Comparison of ENCODE assay signal across 25 cellular contexts in the genomic region with DNA sequence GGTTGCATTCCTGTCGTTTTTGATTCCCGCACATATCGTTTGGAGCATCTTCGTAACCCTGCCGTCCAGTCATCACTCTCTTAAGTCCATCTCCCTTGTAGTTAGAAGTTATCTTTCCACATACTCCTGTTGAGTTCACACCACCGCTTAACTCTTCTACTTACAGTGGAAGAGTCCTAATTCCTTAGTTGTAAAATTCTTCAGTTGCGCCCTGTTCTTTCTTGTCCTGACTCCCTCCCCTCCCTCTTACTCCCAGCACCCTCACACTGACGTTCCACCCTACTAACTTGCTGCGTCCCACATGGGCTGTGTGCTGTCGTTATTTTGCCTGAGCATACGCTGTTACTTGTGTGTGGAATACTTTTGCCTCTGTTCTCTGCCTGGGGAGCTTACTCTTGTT. TPM values are rescaled to one million over a fixed set of nuclear protein-coding genes. Genes with fewer than 3 reads are reported as not detected.
DNase-seq lines count a peak whose midpoint lies in the region; ATAC-seq, FAIRE-seq and TF ChIP-seq lines count a peak whose summit lies in the region.
"Had no signal": no experiment of that assay in that cellular context is flagged by ENCODE, and none has a peak within 500 bp of the region (broad histone marks: within the 10 kb centered on the region; RNA-seq: fewer than 3 reads in every experiment).

No MANE protein-coding gene starts in this region.

- peaks cover 33% of the 10 kb centered on the region for H3K4me1 Mint-ChIP-seq in endodermal cell

- no peak overlapping the region for H3K4me3 ChIP-seq in cardiac muscle cell
- no peak overlapping the region for H3K4me3 ChIP-seq in endodermal cell (ENCODE audit: low read length)
- H3K4me3 ChIP-seq in tibial artery, result no peak overlapping the region
- H3K4me3 ChIP-seq in A673 (ENCODE audit: low read depth, low read length, poor library complexity, severe bottlenecking), result no peak overlapping the region
- H3K4me3 ChIP-seq: breast epithelium, GM12878 had no signal

- TF ChIP-seq CTCF in cardiac muscle cell (IDR thresholded peaks at IDR 0.05; ENCODE audit: low read depth, low read length) (no peak), RWPE1 (conservative IDR thresholded peaks at IDR 0.05; ENCODE audit: low read depth) (no peak), endodermal cell (conservative IDR thresholded peaks at IDR 0.05) (no peak), tibial artery (IDR thresholded peaks at IDR 0.05) (no peak), A673 (conservative IDR thresholded peaks at IDR 0.05; ENCODE audit: low read depth, low read length) (no peak)

- H3K27me3 Mint-ChIP-seq in endodermal cell (ENCODE audit: insufficient read depth), result no peaks in the 10 kb centered on the region

- FAIRE-seq in GM19239 (lab: Jason Lieb, UNC), result no peak
- FAIRE-seq: GM12878, keratinocyte had no signal

- WGBS in endodermal cell (ENCODE audit: insufficient coverage in 1 of 2, insufficient read length in 1 of 2), 2 experiments, result 88 to 89% methylated on average over 9 to 11 of the region's 11 CpGs

- intact Hi-C loops in Right ventricle myocardium inferior (cut with DNase I), result no loop called here
- intact Hi-C loops in tibial artery (cut with DNase I; ENCODE audit: low total_unique reads), result no loop called here
- intact Hi-C loops in A673 (cut with micrococcal nuclease; ENCODE audit: unreplicated experiment), result no loop called here

- no peak for DNase-seq in cardiac muscle cell (ENCODE audit: low read depth in 1 of 2, low spot score in 1 of 2)
- DNase-seq in Right ventricle myocardium inferior (ENCODE audit: missing footprints), result no peak
- DNase-seq in RWPE1 (ENCODE audit: low spot score), result no peak
- DNase-seq in endodermal cell, result no peak
- DNase-seq in tibial artery, result no peak
- no peak for DNase-seq in left lobe of liver (ENCODE audit: low spot score)
- DNase-seq in GM19239 (ENCODE audit: insufficient read length, low spot score), result no peak
- DNase-seq in A673 (ENCODE audit: low spot score), result no peak
- DNase-seq: activated T-cell treated with anti-CD3 and anti-CD28 coated beads for 4 hours; CD8-positive, alpha-beta T cell; dermis blood vessel endothelial cell; DMS79; foreskin keratinocyte; hippocampal formation; NCI-H187; NCI-H2227 treated with DMSO at 0.1 percent for 48 hours; NCI-H82; SIG-M5; T-helper 1 cell had no signal

- no peak overlapping the region for H3K9ac ChIP-seq in endodermal cell (ENCODE audit: extremely low read depth, low read length, poor library complexity, severe bottlenecking)
- H3K9ac ChIP-seq: KMS-11, parathyroid adenoma had no signal

- CTCF ChIA-PET in RWPE1 (lab: Yijun Ruan, JAX), result no interaction called here
- CTCF ChIA-PET in A673 (lab: Charles Lee), result interaction anchor here (0.6 kb wide), 1 partner anchor 13 kb away, joined by 3 read pairs; no protein-coding TSS in a partner anchor

- no TSS peak for BruUV-seq in A673 (replicated peaks; lab: Mats Ljungman, UMichigan)

- peak overlapping the region; percentile 58 for H3K27ac ChIP-seq in cardiac muscle cell
- H3K27ac ChIP-seq in RWPE1, result peak overlapping the region; percentile 90; the same call in 1 of the 2 replicates
- H3K27ac ChIP-seq in endodermal cell (ENCODE audit: low read depth, low read length), result no peak overlapping the region
- H3K27ac ChIP-seq in tibial artery, result peak overlapping the region; percentile 57 to 61
- no peak overlapping the region for H3K27ac ChIP-seq in A673 (ENCODE audit: low read depth, low read length, poor library complexity, severe bottlenecking)
- H3K27ac ChIP-seq: foreskin keratinocyte, KMS-11, parathyroid adenoma had no signal

- POLR2A ChIA-PET in RWPE1 (lab: Yijun Ruan, JAX; ENCODE audit: low non-redundant PET), result no interaction called here
- POLR2A ChIA-PET in A673 (lab: Charles Lee; ENCODE audit: low non-redundant PET), result no interaction called here

- H3K9me3 Mint-ChIP-seq in endodermal cell, result no peaks in the 10 kb centered on the region
- H3K9me3 Mint-ChIP-seq: CD8-positive, alpha-beta T cell; stimulated activated effector memory CD8-positive, alpha-beta T cell treated with anti-CD3 and anti-CD28 coated beads, Interleukin-12 subunit alpha, Interleukin-12 subunit beta, amount 100 ng/mL, for 72 hours had no signal

- H3K27ac Mint-ChIP-seq in endodermal cell, result peak overlapping the region; percentile 2
- H3K27ac Mint-ChIP-seq: CD8-positive, alpha-beta T cell; stimulated activated effector memory CD8-positive, alpha-beta T cell treated with anti-CD3 and anti-CD28 coated beads, Interleukin-12 subunit alpha, Interleukin-12 subunit beta, amount 100 ng/mL, for 72 hours had no signal

- peaks cover 4% of the 10 kb centered on the region for H3K4me1 ChIP-seq in cardiac muscle cell (ENCODE audit: low read depth)
- H3K4me1 ChIP-seq in endodermal cell (ENCODE audit: control insufficient read depth, insufficient read depth, low read length), result no peaks in the 10 kb centered on the region
- peaks cover 0 to 87% (median 33%) of the 10 kb centered on the region in 4 donors for H3K4me1 ChIP-seq in tibial artery
- peaks cover 8% of the 10 kb centered on the region for H3K4me1 ChIP-seq in A673 (ENCODE audit: insufficient read depth, low read length, poor library complexity, severe bottlenecking)
- H3K4me1 ChIP-seq: breast epithelium, parathyroid adenoma had no signal

- no peak for ATAC-seq in Right ventricle myocardium inferior
- no peak for ATAC-seq in left lobe of liver
- ATAC-seq: CD8-positive, alpha-beta T cell; foreskin keratinocyte; GM12878; stimulated activated effector memory CD8-positive, alpha-beta T cell treated with anti-CD3 and anti-CD28 coated beads, Interleukin-12 subunit alpha, Interleukin-12 subunit beta, amount 100 ng/mL, for 72 hours had no signal

- no peak overlapping the region for H3K4me3 Mint-ChIP-seq in endodermal cell
- H3K4me3 Mint-ChIP-seq: CD8-positive, alpha-beta T cell; stimulated activated effector memory CD8-positive, alpha-beta T cell treated with anti-CD3 and anti-CD28 coated beads, Interleukin-12 subunit alpha, Interleukin-12 subunit beta, amount 100 ng/mL, for 72 hours had no signal

- H3K9me3 ChIP-seq in cardiac muscle cell (ENCODE audit: low read depth) (no peaks in the 10 kb centered on the region), endodermal cell (ENCODE audit: control insufficient read depth, low read length) (no peaks in the 10 kb centered on the region), tibial artery (no peaks in the 10 kb centered on the region), A673 (ENCODE audit: low read depth, low read length, poor library complexity, severe bottlenecking) (no peaks in the 10 kb centered on the region)
- H3K9me3 ChIP-seq: breast epithelium had no signal

- H3K27me3 ChIP-seq in cardiac muscle cell, result no peaks in the 10 kb centered on the region
- no peaks in the 10 kb centered on the region for H3K27me3 ChIP-seq in endodermal cell (ENCODE audit: control insufficient read depth, insufficient read depth, low read length, poor library complexity, severe bottlenecking)
- H3K27me3 ChIP-seq in tibial artery, result no peaks in the 10 kb centered on the region
- no peaks in the 10 kb centered on the region for H3K27me3 ChIP-seq in A673 (replicated peaks; ENCODE audit: insufficient read depth, low read depth, low read length, poor library complexity)
- H3K27me3 ChIP-seq: breast epithelium, foreskin keratinocyte had no signal

- peaks cover 15% of the 10 kb centered on the region for H3K36me3 Mint-ChIP-seq in endodermal cell (ENCODE audit: low read depth)

- no peaks in the 10 kb centered on the region for H3K36me3 ChIP-seq in cardiac muscle cell
- H3K36me3 ChIP-seq in endodermal cell (ENCODE audit: control insufficient read depth, insufficient read depth, low read length), result peaks cover 11% of the 10 kb centered on the region
- H3K36me3 ChIP-seq in tibial artery, result no peaks in the 10 kb centered on the region
- H3K36me3 ChIP-seq in A673 (ENCODE audit: insufficient read depth, low read length, poor library complexity, severe bottlenecking), result no peaks in the 10 kb centered on the region
- H3K36me3 ChIP-seq: breast epithelium had no signal

RNA-seq across cellular contexts. Expression of gene DNAJB6, which starts 11.7 kb away (rescaled TPM):
- total RNA-seq in cardiac muscle cell (110 and 117 TPM in 2 replicates), Right ventricle myocardium inferior (195 TPM), endodermal cell (100 to 1,000 TPM; 126 to 174 TPM), left lobe of liver (26.3 TPM), A673 (2021) (133 and 146 TPM in 2 replicates)
- polyA plus RNA-seq in cardiac muscle cell, result 122 and 137 TPM in 2 replicates
- polyA plus RNA-seq in endodermal cell (2013, experiment 1 of 2), result 121 TPM
- polyA plus RNA-seq in endodermal cell (2013, experiment 2 of 2), result 112 TPM

Comparison
In these comparisons a context has a peak if more than half of its experiments do, and no peak if none do; other contexts are left out.
1. H3K27ac ChIP-seq: peak in cardiac muscle cell (single experiment), RWPE1 (single experiment) and tibial artery (2 of 2); none in endodermal cell (single experiment) and A673 (single experiment).